In the genomic region with DNA sequence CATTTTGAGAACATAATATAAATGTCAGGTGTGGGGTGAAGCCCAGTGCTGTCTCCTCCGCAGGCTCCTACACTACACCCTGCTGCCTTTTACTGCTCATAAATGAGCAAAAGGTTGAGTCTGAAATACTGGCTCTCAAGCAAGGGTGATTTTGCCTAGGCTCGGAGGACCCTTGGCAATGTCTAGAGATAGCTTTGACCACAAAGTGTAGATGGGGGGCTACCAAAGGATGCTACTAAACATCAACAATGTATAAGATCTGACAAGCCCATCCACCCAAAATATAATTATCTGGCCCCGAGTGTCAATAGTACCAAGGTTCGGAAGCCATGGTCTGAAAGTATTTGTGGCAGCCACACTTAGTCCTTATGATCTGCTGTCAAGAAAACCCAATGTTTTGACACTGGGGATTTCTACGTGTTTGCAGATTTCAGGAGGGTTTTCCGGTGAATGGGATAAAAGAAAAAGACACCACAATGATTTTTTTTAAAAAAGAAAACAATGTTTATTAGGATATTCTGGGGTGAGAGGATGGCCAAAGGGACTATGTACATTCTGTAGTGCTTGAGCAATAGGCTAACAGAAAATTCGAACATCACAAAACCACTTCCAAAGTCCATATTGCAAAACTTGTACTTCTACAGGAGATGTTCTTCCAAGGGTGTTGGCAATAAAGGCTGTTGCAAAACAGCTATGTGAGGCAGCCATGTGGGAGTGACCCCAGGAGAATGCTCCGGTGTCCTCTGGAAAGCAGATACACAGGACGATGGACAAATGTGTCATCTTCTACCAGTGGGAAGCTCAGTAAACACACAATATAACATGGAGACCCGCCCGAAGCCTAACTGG, we compare ENCODE assay signal across 1 cellular context.
TF ChIP-seq lines count a peak whose summit lies in the region.

No MANE protein-coding gene starts in this region.

TF ChIP-seq in HepG2, 621 proteins besides CTCF, POLR2A, EP300 and RAD21 (continued from another document and continues in another):
- TF ChIP-seq, protein P1, sequence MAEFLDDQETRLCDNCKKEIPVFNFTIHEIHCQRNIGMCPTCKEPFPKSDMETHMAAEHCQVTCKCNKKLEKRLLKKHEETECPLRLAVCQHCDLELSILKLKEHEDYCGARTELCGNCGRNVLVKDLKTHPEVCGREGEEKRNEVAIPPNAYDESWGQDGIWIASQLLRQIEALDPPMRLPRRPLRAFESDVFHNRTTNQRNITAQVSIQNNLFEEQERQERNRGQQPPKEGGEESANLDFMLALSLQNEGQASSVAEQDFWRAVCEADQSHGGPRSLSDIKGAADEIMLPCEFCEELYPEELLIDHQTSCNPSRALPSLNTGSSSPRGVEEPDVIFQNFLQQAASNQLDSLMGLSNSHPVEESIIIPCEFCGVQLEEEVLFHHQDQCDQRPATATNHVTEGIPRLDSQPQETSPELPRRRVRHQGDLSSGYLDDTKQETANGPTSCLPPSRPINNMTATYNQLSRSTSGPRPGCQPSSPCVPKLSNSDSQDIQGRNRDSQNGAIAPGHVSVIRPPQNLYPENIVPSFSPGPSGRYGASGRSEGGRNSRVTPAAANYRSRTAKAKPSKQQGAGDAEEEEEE (CRISPR knock-in tag; IDR thresholded peaks at IDR 0.05; ENCODE audit: borderline replicate concordance), result no peak
- TF ChIP-seq ZNF121 (CRISPR knock-in tag; IDR thresholded peaks at IDR 0.05) (no peak), IRF2 (CRISPR knock-in tag; IDR thresholded peaks at IDR 0.05) (peak; percentile 56), FIP1L1 (IDR thresholded peaks at IDR 0.05; ENCODE audit: borderline replicate concordance, insufficient read depth, low read depth, low read length) (no peak), ZFP37 (CRISPR knock-in tag; IDR thresholded peaks at IDR 0.05; ENCODE audit: borderline replicate concordance) (no peak), MIXL1 (CRISPR knock-in tag; IDR thresholded peaks at IDR 0.05) (peak; percentile 88), NBN (conservative IDR thresholded peaks at IDR 0.05) (no peak), ZBTB1 (CRISPR knock-in tag; IDR thresholded peaks at IDR 0.05; ENCODE audit: borderline replicate concordance) (no peak), ZNF703 (CRISPR knock-in tag; IDR thresholded peaks at IDR 0.05; ENCODE audit: borderline replicate concordance) (peak; percentile 77; the same call in 1 of the 2 replicates), KAT2B (IDR thresholded peaks at IDR 0.05; ENCODE audit: borderline replicate concordance, low read depth, low read length) (no peak), ZNF839 (CRISPR knock-in tag; IDR thresholded peaks at IDR 0.05; ENCODE audit: borderline replicate concordance) (no peak), RORA (CRISPR knock-in tag; IDR thresholded peaks at IDR 0.05) (peak; percentile 64; the same call in 1 of the 2 replicates), NFYC (CRISPR knock-in tag; IDR thresholded peaks at IDR 0.05) (no peak), TARDBP (CRISPR knock-in tag; IDR thresholded peaks at IDR 0.05) (peak; percentile 91), ZNF7 (CRISPR knock-in tag; IDR thresholded peaks at IDR 0.05) (no peak), ZBTB8A (CRISPR knock-in tag; IDR thresholded peaks at IDR 0.05; ENCODE audit: borderline replicate concordance, low read depth) (no peak), HHEX (CRISPR knock-in tag; IDR thresholded peaks at IDR 0.05) (peak; percentile 76), YEATS2 (CRISPR knock-in tag; IDR thresholded peaks at IDR 0.05; ENCODE audit: borderline replicate concordance) (peak; percentile 66; the same call in 1 of the 2 replicates), ZNF101 (CRISPR knock-in tag; IDR thresholded peaks at IDR 0.05; ENCODE audit: borderline replicate concordance, low read depth) (no peak), MTF1 (CRISPR knock-in tag; IDR thresholded peaks at IDR 0.05) (peak; percentile 25; the same call in 1 of the 2 replicates), ZFP36L1 (CRISPR knock-in tag; IDR thresholded peaks at IDR 0.05) (peak; percentile 90; the same call in 1 of the 2 replicates), IRX3 (CRISPR knock-in tag; IDR thresholded peaks at IDR 0.05; ENCODE audit: borderline replicate concordance, low read depth) (no peak), BHLHE40 (IDR thresholded peaks at IDR 0.05; ENCODE audit: low read length) (no peak), ZNF737 (CRISPR knock-in tag; IDR thresholded peaks at IDR 0.05; ENCODE audit: borderline replicate concordance) (no peak; the same call in 1 of the 2 replicates), ZNF224 (CRISPR knock-in tag; IDR thresholded peaks at IDR 0.05) (no peak)
- TF ChIP-seq, protein P2, sequence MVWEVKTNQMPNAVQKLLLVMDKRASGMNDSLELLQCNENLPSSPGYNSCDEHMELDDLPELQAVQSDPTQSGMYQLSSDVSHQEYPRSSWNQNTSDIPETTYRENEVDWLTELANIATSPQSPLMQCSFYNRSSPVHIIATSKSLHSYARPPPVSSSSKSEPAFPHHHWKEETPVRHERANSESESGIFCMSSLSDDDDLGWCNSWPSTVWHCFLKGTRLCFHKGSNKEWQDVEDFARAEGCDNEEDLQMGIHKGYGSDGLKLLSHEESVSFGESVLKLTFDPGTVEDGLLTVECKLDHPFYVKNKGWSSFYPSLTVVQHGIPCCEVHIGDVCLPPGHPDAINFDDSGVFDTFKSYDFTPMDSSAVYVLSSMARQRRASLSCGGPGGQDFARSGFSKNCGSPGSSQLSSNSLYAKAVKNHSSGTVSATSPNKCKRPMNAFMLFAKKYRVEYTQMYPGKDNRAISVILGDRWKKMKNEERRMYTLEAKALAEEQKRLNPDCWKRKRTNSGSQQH (CRISPR knock-in tag; IDR thresholded peaks at IDR 0.05; ENCODE audit: low read depth), result no peak
- TF ChIP-seq, protein P3, sequence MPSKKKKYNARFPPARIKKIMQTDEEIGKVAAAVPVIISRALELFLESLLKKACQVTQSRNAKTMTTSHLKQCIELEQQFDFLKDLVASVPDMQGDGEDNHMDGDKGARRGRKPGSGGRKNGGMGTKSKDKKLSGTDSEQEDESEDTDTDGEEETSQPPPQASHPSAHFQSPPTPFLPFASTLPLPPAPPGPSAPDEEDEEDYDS (CRISPR knock-in tag; IDR thresholded peaks at IDR 0.05), result peak; percentile 33; the same call in 1 of the 2 replicates
- TF ChIP-seq, protein P4, sequence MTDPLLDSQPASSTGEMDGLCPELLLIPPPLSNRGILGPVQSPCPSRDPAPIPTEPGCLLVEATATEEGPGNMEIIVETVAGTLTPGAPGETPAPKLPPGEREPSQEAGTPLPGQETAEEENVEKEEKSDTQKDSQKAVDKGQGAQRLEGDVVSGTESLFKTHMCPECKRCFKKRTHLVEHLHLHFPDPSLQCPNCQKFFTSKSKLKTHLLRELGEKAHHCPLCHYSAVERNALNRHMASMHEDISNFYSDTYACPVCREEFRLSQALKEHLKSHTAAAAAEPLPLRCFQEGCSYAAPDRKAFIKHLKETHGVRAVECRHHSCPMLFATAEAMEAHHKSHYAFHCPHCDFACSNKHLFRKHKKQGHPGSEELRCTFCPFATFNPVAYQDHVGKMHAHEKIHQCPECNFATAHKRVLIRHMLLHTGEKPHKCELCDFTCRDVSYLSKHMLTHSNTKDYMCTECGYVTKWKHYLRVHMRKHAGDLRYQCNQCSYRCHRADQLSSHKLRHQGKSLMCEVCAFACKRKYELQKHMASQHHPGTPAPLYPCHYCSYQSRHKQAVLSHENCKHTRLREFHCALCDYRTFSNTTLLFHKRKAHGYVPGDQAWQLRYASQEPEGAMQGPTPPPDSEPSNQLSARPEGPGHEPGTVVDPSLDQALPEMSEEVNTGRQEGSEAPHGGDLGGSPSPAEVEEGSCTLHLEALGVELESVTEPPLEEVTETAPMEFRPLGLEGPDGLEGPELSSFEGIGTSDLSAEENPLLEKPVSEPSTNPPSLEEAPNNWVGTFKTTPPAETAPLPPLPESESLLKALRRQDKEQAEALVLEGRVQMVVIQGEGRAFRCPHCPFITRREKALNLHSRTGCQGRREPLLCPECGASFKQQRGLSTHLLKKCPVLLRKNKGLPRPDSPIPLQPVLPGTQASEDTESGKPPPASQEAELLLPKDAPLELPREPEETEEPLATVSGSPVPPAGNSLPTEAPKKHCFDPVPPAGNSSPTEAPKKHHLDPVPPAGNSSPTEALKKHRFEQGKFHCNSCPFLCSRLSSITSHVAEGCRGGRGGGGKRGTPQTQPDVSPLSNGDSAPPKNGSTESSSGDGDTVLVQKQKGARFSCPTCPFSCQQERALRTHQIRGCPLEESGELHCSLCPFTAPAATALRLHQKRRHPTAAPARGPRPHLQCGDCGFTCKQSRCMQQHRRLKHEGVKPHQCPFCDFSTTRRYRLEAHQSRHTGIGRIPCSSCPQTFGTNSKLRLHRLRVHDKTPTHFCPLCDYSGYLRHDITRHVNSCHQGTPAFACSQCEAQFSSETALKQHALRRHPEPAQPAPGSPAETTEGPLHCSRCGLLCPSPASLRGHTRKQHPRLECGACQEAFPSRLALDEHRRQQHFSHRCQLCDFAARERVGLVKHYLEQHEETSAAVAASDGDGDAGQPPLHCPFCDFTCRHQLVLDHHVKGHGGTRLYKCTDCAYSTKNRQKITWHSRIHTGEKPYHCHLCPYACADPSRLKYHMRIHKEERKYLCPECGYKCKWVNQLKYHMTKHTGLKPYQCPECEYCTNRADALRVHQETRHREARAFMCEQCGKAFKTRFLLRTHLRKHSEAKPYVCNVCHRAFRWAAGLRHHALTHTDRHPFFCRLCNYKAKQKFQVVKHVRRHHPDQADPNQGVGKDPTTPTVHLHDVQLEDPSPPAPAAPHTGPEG (CRISPR knock-in tag; IDR thresholded peaks at IDR 0.05), result no peak
- TF ChIP-seq, protein P5, sequence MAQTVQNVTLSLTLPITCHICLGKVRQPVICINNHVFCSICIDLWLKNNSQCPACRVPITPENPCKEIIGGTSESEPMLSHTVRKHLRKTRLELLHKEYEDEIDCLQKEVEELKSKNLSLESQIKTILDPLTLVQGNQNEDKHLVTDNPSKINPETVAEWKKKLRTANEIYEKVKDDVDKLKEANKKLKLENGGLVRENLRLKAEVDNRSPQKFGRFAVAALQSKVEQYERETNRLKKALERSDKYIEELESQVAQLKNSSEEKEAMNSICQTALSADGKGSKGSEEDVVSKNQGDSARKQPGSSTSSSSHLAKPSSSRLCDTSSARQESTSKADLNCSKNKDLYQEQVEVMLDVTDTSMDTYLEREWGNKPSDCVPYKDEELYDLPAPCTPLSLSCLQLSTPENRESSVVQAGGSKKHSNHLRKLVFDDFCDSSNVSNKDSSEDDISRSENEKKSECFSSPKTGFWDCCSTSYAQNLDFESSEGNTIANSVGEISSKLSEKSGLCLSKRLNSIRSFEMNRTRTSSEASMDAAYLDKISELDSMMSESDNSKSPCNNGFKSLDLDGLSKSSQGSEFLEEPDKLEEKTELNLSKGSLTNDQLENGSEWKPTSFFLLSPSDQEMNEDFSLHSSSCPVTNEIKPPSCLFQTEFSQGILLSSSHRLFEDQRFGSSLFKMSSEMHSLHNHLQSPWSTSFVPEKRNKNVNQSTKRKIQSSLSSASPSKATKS (CRISPR knock-in tag; IDR thresholded peaks at IDR 0.05), result no peak
- TF ChIP-seq, protein P6, sequence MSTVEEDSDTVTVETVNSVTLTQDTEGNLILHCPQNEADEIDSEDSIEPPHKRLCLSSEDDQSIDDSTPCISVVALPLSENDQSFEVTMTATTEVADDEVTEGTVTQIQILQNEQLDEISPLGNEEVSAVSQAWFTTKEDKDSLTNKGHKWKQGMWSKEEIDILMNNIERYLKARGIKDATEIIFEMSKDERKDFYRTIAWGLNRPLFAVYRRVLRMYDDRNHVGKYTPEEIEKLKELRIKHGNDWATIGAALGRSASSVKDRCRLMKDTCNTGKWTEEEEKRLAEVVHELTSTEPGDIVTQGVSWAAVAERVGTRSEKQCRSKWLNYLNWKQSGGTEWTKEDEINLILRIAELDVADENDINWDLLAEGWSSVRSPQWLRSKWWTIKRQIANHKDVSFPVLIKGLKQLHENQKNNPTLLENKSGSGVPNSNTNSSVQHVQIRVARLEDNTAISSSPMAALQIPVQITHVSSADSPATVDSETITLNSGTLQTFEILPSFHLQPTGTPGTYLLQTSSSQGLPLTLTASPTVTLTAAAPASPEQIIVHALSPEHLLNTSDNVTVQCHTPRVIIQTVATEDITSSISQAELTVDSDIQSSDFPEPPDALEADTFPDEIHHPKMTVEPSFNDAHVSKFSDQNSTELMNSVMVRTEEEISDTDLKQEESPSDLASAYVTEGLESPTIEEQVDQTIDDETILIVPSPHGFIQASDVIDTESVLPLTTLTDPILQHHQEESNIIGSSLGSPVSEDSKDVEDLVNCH (CRISPR knock-in tag; IDR thresholded peaks at IDR 0.05), result no peak
- TF ChIP-seq, protein P7, sequence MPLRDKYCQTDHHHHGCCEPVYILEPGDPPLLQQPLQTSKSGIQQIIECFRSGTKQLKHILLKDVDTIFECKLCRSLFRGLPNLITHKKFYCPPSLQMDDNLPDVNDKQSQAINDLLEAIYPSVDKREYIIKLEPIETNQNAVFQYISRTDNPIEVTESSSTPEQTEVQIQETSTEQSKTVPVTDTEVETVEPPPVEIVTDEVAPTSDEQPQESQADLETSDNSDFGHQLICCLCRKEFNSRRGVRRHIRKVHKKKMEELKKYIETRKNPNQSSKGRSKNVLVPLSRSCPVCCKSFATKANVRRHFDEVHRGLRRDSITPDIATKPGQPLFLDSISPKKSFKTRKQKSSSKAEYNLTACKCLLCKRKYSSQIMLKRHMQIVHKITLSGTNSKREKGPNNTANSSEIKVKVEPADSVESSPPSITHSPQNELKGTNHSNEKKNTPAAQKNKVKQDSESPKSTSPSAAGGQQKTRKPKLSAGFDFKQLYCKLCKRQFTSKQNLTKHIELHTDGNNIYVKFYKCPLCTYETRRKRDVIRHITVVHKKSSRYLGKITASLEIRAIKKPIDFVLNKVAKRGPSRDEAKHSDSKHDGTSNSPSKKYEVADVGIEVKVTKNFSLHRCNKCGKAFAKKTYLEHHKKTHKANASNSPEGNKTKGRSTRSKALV (CRISPR knock-in tag; IDR thresholded peaks at IDR 0.05), result peak; percentile 54; the same call in 1 of the 2 replicates
- TF ChIP-seq, protein P8, sequence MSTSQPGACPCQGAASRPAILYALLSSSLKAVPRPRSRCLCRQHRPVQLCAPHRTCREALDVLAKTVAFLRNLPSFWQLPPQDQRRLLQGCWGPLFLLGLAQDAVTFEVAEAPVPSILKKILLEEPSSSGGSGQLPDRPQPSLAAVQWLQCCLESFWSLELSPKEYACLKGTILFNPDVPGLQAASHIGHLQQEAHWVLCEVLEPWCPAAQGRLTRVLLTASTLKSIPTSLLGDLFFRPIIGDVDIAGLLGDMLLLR (CRISPR knock-in tag; IDR thresholded peaks at IDR 0.05), result no peak
- TF ChIP-seq, protein P9, sequence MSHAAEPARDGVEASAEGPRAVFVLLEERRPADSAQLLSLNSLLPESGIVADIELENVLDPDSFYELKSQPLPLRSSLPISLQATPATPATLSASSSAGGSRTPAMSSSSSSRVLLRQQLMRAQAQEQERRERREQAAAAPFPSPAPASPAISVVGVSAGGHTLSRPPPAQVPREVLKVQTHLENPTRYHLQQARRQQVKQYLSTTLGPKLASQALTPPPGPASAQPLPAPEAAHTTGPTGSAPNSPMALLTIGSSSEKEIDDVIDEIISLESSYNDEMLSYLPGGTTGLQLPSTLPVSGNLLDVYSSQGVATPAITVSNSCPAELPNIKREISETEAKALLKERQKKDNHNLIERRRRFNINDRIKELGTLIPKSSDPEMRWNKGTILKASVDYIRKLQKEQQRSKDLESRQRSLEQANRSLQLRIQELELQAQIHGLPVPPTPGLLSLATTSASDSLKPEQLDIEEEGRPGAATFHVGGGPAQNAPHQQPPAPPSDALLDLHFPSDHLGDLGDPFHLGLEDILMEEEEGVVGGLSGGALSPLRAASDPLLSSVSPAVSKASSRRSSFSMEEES (CRISPR knock-in tag; IDR thresholded peaks at IDR 0.05), result peak; percentile 60
- TF ChIP-seq, protein P10, sequence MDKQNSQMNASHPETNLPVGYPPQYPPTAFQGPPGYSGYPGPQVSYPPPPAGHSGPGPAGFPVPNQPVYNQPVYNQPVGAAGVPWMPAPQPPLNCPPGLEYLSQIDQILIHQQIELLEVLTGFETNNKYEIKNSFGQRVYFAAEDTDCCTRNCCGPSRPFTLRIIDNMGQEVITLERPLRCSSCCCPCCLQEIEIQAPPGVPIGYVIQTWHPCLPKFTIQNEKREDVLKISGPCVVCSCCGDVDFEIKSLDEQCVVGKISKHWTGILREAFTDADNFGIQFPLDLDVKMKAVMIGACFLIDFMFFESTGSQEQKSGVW (CRISPR knock-in tag; IDR thresholded peaks at IDR 0.05; ENCODE audit: borderline replicate concordance), result no peak
